In the genomic region with DNA sequence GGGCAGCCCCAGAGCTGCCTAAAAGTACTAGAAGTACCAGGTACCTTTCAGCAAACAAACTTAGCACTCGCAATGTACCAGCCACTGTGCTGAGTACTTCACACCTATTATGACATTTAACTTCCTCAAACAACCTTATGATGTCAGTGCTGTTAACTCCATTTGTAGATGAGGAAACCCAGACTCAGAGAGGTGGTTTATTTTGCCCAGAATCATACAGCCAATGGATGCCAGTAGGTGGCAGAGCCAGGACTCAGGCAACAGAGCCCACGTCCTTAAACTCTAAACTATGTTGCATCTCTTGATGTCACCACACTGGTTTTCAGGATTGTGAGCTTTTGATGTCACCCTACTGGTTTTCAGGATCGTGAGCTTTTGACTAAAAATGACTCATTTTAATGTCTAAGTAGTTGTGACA, we compare ENCODE assay signal across 13 cellular contexts.
DNase-seq lines count a peak whose midpoint lies in the region; ATAC-seq and TF ChIP-seq lines count a peak whose summit lies in the region.
"Had no signal": no experiment of that assay in that cellular context is flagged by ENCODE, and none has a peak within 500 bp of the region (broad histone marks: within the 10 kb centered on the region; RNA-seq: fewer than 3 reads in every experiment).

No MANE protein-coding gene starts in this region.

- intact Hi-C loops in A673 (cut with micrococcal nuclease; ENCODE audit: unreplicated experiment) = no loop called here

- DNase-seq in A673 (ENCODE audit: low spot score) (no peak), GM06990 (ENCODE audit: extremely low read depth, insufficient read length) (no peak), NOMO-1 treated with dmso at 0.1 percent for 144 hours (lab: John Stamatoyannopoulos, UW; ENCODE audit: unreplicated experiment) (peak; percentile 45), endothelial cell (ENCODE audit: low spot score) (no peak), SJCRH30 (no peak)
- no peak for DNase-seq in activated T-cell treated with anti-CD3 and anti-CD28 coated beads, Interleukin-2, amount 50 U/mL, for 1 hour
- DNase-seq: glutamatergic neuron, NCI-H2171, T1000 had no signal

- POLR2A ChIA-PET in A673 (lab: Charles Lee; ENCODE audit: low non-redundant PET) = no interaction called here

- ATAC-seq in HG03342 (IDR thresholded peaks at IDR 0.05; ENCODE audit: unreplicated experiment) = no peak
- no peak for ATAC-seq in HG02970 (IDR thresholded peaks at IDR 0.05; ENCODE audit: low FRiP score, unreplicated experiment)
- ATAC-seq: Panc1 had no signal

- H3K4me1 ChIP-seq in A673 (ENCODE audit: insufficient read depth, low read length, poor library complexity, severe bottlenecking) = peaks cover 7% of the 10 kb centered on the region
- no peaks in the 10 kb centered on the region for H3K4me1 ChIP-seq in SJCRH30

- no peaks in the 10 kb centered on the region for H3K36me3 ChIP-seq in A673 (ENCODE audit: insufficient read depth, low read length, poor library complexity, severe bottlenecking)
- H3K36me3 ChIP-seq in GM06990 (ENCODE audit: control insufficient read depth, insufficient read depth, low read length) = no peaks in the 10 kb centered on the region
- H3K36me3 ChIP-seq in SJCRH30 = no peaks in the 10 kb centered on the region

- no TSS peak for BruUV-seq in A673 (replicated peaks; lab: Mats Ljungman, UMichigan)

- H3K9me3 ChIP-seq in A673 (ENCODE audit: low read depth, low read length, poor library complexity, severe bottlenecking) (no peaks in the 10 kb centered on the region), SJCRH30 (replicated peaks) (no peaks in the 10 kb centered on the region)

- CTCF ChIA-PET in A673 (lab: Charles Lee) = no interaction called here

- H3K4me3 ChIP-seq in A673 (ENCODE audit: low read depth, low read length, poor library complexity, severe bottlenecking) (no peak overlapping the region), GM06990 (replicated peaks; ENCODE audit: low read depth, low read length) (no peak overlapping the region), SJCRH30 (no peak overlapping the region)

- peaks cover 76% of the 10 kb centered on the region for H3K36me3 Mint-ChIP-seq in endothelial cell (ENCODE audit: low read depth, unreplicated experiment)

- H3K27ac Mint-ChIP-seq in endothelial cell (ENCODE audit: unreplicated experiment) = peak overlapping the region; percentile 78
- H3K27ac Mint-ChIP-seq: activated naive CD4-positive, alpha-beta T cell treated with anti-CD3 and anti-CD28 coated beads, Interleukin-2, amount 50 U/mL, for 24 hours had no signal

- no peaks in the 10 kb centered on the region for H3K9me3 Mint-ChIP-seq in endothelial cell (ENCODE audit: unreplicated experiment)
- H3K9me3 Mint-ChIP-seq: activated naive CD4-positive, alpha-beta T cell treated with anti-CD3 and anti-CD28 coated beads, Interleukin-2, amount 50 U/mL, for 24 hours had no signal

- peaks cover 26% of the 10 kb centered on the region for H3K27me3 Mint-ChIP-seq in endothelial cell (ENCODE audit: unreplicated experiment)

- peaks cover 77% of the 10 kb centered on the region for H3K4me1 Mint-ChIP-seq in endothelial cell (ENCODE audit: unreplicated experiment)
- H3K4me1 Mint-ChIP-seq: activated naive CD4-positive, alpha-beta T cell treated with anti-CD3 and anti-CD28 coated beads, Interleukin-2, amount 50 U/mL, for 24 hours had no signal

- TF ChIP-seq CTCF in A673 (conservative IDR thresholded peaks at IDR 0.05; ENCODE audit: low read depth, low read length) (0 out of 2 replicates have a peak, but pooled peaks have one; percentile 28), GM06990 (IDR thresholded peaks at IDR 0.05; ENCODE audit: insufficient read depth, low read length, poor library complexity, severe bottlenecking) (peak; percentile 16), endothelial cell (IDR thresholded peaks at IDR 0.05; ENCODE audit: unreplicated experiment) (no peak)

- H3K4me3 Mint-ChIP-seq in endothelial cell (ENCODE audit: unreplicated experiment) = no peak overlapping the region
- H3K4me3 Mint-ChIP-seq: activated naive CD4-positive, alpha-beta T cell treated with anti-CD3 and anti-CD28 coated beads, Interleukin-2, amount 50 U/mL, for 24 hours had no signal

- H3K27ac ChIP-seq in A673 (ENCODE audit: low read depth, low read length, poor library complexity, severe bottlenecking) (no peak overlapping the region), SJCRH30 (no peak overlapping the region)

- no peaks in the 10 kb centered on the region for H3K27me3 ChIP-seq in A673 (replicated peaks; ENCODE audit: insufficient read depth, low read depth, low read length, poor library complexity)
- no peaks in the 10 kb centered on the region for H3K27me3 ChIP-seq in GM06990 (replicated peaks; ENCODE audit: control insufficient read depth, insufficient read depth, low read length)
- no peaks in the 10 kb centered on the region for H3K27me3 ChIP-seq in SJCRH30
